In genomic region chr2:84917821-84918220, GRCh38 we compare ENCODE assay signal across 1 cellular context. TPM values are rescaled to one million over a fixed set of nuclear protein-coding genes. Genes with fewer than 3 reads are reported as not detected.
"Had no signal": no experiment of that assay in that cellular context is flagged by ENCODE, and none has a peak within 500 bp of the region (broad histone marks: within the 10 kb centered on the region; RNA-seq: fewer than 3 reads in every experiment).

No MANE protein-coding gene starts in this region.

RNA-seq across cellular contexts. Expression of gene TRABD2A, which starts 36.9 kb away (rescaled TPM):
- total RNA-seq: cardiac muscle cell had no signal
- polyA plus RNA-seq: cardiac muscle cell had no signal
